ENCODE assay signal across 2 cellular contexts in genomic region chr4:939508-939907, GRCh38. TPM values are rescaled to one million over a fixed set of nuclear protein-coding genes. Genes with fewer than 3 reads are reported as not detected.
"Had no signal": no experiment of that assay in that cellular context is flagged by ENCODE, and none has a peak within 500 bp of the region (broad histone marks: within the 10 kb centered on the region; RNA-seq: fewer than 3 reads in every experiment).

No MANE protein-coding gene starts in this region.

RNA-seq across cellular contexts. Expression of gene SLC26A1, which starts 53.7 kb away (rescaled TPM):
- total RNA-seq: LHCN-M2, M059J had no signal
